ENCODE assay signal across 19 cellular contexts in the genomic region with DNA sequence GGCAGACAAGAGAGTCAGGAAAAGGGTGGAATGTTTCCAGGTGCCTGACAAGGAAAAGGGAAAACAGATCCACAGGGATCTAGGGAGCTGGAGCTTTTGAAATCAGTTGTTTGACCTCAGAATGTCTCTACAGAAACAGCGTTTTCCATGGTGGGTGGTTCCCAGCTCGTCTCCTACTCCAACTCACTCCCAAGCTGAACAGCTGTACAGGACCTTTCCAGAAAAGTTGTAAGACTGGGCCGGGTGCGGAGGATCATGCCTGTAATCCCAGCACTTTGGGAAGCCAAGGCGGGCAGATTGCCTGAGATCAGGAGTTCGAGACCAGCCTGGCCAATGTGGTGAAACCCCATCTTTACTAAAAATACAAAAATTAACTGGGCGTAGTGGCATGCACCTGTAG. TPM values are rescaled to one million over a fixed set of nuclear protein-coding genes. Genes with fewer than 3 reads are reported as not detected.
A peak's percentile ranks its signal among the peaks of the same experiment; 100 is the strongest.
DNase-seq lines count a peak whose midpoint lies in the region; ATAC-seq and TF ChIP-seq lines count a peak whose summit lies in the region.
"Had no signal": no experiment of that assay in that cellular context is flagged by ENCODE, and none has a peak within 500 bp of the region (broad histone marks: within the 10 kb centered on the region; RNA-seq: fewer than 3 reads in every experiment).

No MANE protein-coding gene starts in this region.

- H3K4me3 ChIP-seq in fibroblast of lung (replicated peaks in 1 of 4; ENCODE audit: control extremely low read depth in 1 of 4, insufficient read depth in 1 of 4, low read depth in 3 of 4, low read length in 4 of 4) (no peak overlapping the region), sigmoid colon (no peak overlapping the region)
- H3K4me3 ChIP-seq: BLaER1 had no signal

- H3K36me3 ChIP-seq in fibroblast of lung (ENCODE audit: control insufficient read depth, insufficient read depth, low read length) = no peaks in the 10 kb centered on the region
- no peaks in the 10 kb centered on the region for H3K36me3 ChIP-seq in sigmoid colon
- H3K36me3 ChIP-seq: BLaER1 had no signal

- H3K4me3 Mint-ChIP-seq in activated CD8-positive, alpha-beta memory T cell treated with anti-CD3 and anti-CD28 coated beads, Interleukin-2, amount 10 ng/mL, durations not matched to agents 7 days and 5 days = no peak overlapping the region
- H3K4me3 Mint-ChIP-seq: HFFc6 had no signal

- no peaks in the 10 kb centered on the region for H3K9me3 Mint-ChIP-seq in activated CD8-positive, alpha-beta memory T cell treated with anti-CD3 and anti-CD28 coated beads, Interleukin-2, amount 10 ng/mL, durations not matched to agents 7 days and 5 days (ENCODE audit: low read depth)
- H3K9me3 Mint-ChIP-seq: CD14-positive monocyte; CD4-positive, alpha-beta memory T cell; HFFc6 had no signal

- H3K27me3 Mint-ChIP-seq in activated CD8-positive, alpha-beta memory T cell treated with anti-CD3 and anti-CD28 coated beads, Interleukin-2, amount 10 ng/mL, durations not matched to agents 7 days and 5 days = peaks cover 72% of the 10 kb centered on the region

- H3K9me3 ChIP-seq in fibroblast of lung (ENCODE audit: control insufficient read depth, insufficient read depth, low read depth, low read length) = no peaks in the 10 kb centered on the region
- no peaks in the 10 kb centered on the region for H3K9me3 ChIP-seq in sigmoid colon
- H3K9me3 ChIP-seq: BLaER1 had no signal

- peak; percentile 52 for DNase-seq in activated CD8-positive, alpha-beta memory T cell treated with anti-CD3 and anti-CD28 coated beads for 24 hours
- DNase-seq in activated CD8-positive, alpha-beta memory T cell treated with anti-CD3 and anti-CD28 coated beads, Interleukin-2, amount 10 ng/mL, durations not matched to agents 7 days and 5 days = no peak
- DNase-seq in fibroblast of lung (ENCODE audit: low read depth in 2 of 2) = no peak
- DNase-seq in sigmoid colon = peak; percentile 84
- DNase-seq in UCSD-AML1 (lab: John Stamatoyannopoulos, UW; ENCODE audit: unreplicated experiment) = no peak
- no peak for DNase-seq in GM13976 (ENCODE audit: low spot score)
- DNase-seq: CD4-positive, alpha-beta memory T cell; DMS153; DMS79; GF-D8; GOT3; H7; HFFc6; IMR-90 had no signal

- in situ Hi-C loops in GM13976 (cut with MboI; ENCODE audit: low sequenced_read_pairs, unreplicated experiment) = loop anchor here (5.0 to 10.0 kb wide), 2 partner anchors 92 to 171 kb away; no protein-coding TSS in a partner anchor

- H3K27me3 ChIP-seq in fibroblast of lung (ENCODE audit: control insufficient read depth, insufficient read depth, low read length) (no peaks in the 10 kb centered on the region), sigmoid colon (no peaks in the 10 kb centered on the region)
- H3K27me3 ChIP-seq: BLaER1 had no signal

- CTCF ChIA-PET in activated CD8-positive, alpha-beta memory T cell treated with anti-CD3 and anti-CD28 coated beads, Interleukin-2, amount 10 ng/mL, durations not matched to agents 7 days and 5 days (lab: Charles Lee) = interaction anchor here (1.3 to 3.9 kb wide), 5 partner anchors 10 to 169 kb away, joined by 3 to 22 read pairs (median 4); no protein-coding TSS in a partner anchor

- no peak for ATAC-seq in activated CD8-positive, alpha-beta memory T cell treated with anti-CD3 and anti-CD28 coated beads, Interleukin-2, amount 10 ng/mL, durations not matched to agents 7 days and 5 days
- no peak for ATAC-seq in GM19467 (IDR thresholded peaks at IDR 0.05; ENCODE audit: unreplicated experiment)
- ATAC-seq: HCT116 had no signal

- no peak overlapping the region for H3K4me2 ChIP-seq in fibroblast of lung (ENCODE audit: extremely low read depth, insufficient read depth, low read length)
- H3K4me2 ChIP-seq: BLaER1 had no signal

- H2AFZ ChIP-seq in fibroblast of lung (ENCODE audit: low read length) = peak overlapping the region; percentile 27

- peaks cover 11% of the 10 kb centered on the region for H3K4me1 ChIP-seq in fibroblast of lung (ENCODE audit: control insufficient read depth, extremely low read depth, insufficient read depth, low read length)
- peaks cover 0 to 29% (median 12%) of the 10 kb centered on the region in 4 donors for H3K4me1 ChIP-seq in sigmoid colon

- no peaks in the 10 kb centered on the region for H4K20me1 ChIP-seq in fibroblast of lung (ENCODE audit: control insufficient read depth, extremely low read depth, insufficient read depth, low read length)
- H4K20me1 ChIP-seq: BLaER1 had no signal

- H3K36me3 Mint-ChIP-seq in activated CD8-positive, alpha-beta memory T cell treated with anti-CD3 and anti-CD28 coated beads, Interleukin-2, amount 10 ng/mL, durations not matched to agents 7 days and 5 days = no peaks in the 10 kb centered on the region
- H3K36me3 Mint-ChIP-seq: CD14-positive monocyte; CD4-positive, alpha-beta memory T cell had no signal

- TF ChIP-seq CTCF in fibroblast of lung (conservative IDR thresholded peaks at IDR 0.05 in 1 of 2, IDR thresholded peaks at IDR 0.05 in 1 of 2; ENCODE audit: low read depth in 1 of 2, low read length in 2 of 2) (no peak), sigmoid colon (IDR thresholded peaks at IDR 0.05) (no peak), GM13976 (IDR thresholded peaks at IDR 0.05; ENCODE audit: borderline replicate concordance, control extremely low read depth, extremely low read depth, insufficient read depth, missing control alignments) (no peak)

- no peak for TF ChIP-seq EP300 in sigmoid colon (IDR thresholded peaks at IDR 0.05)

- no peak overlapping the region for H3K27ac Mint-ChIP-seq in activated CD8-positive, alpha-beta memory T cell treated with anti-CD3 and anti-CD28 coated beads, Interleukin-2, amount 10 ng/mL, durations not matched to agents 7 days and 5 days
- H3K27ac Mint-ChIP-seq: CD14-positive monocyte, HFFc6 had no signal

- no peaks in the 10 kb centered on the region for H3K79me2 ChIP-seq in fibroblast of lung (ENCODE audit: control insufficient read depth, insufficient read depth, low read length)

- intact Hi-C loops in sigmoid colon (cut with DNase I) = no loop called here

- H3K9ac ChIP-seq in fibroblast of lung (ENCODE audit: insufficient read depth, low read length) = no peak overlapping the region
- H3K9ac ChIP-seq: BLaER1 had no signal

- peaks cover 3% of the 10 kb centered on the region for H3K4me1 Mint-ChIP-seq in activated CD8-positive, alpha-beta memory T cell treated with anti-CD3 and anti-CD28 coated beads, Interleukin-2, amount 10 ng/mL, durations not matched to agents 7 days and 5 days

- no peak overlapping the region for H3K27ac ChIP-seq in fibroblast of lung (ENCODE audit: insufficient read depth, low read length)
- H3K27ac ChIP-seq in sigmoid colon = no peak overlapping the region
- H3K27ac ChIP-seq: 22Rv1, BLaER1 had no signal

- no peak for TF ChIP-seq POLR2A in sigmoid colon (IDR thresholded peaks at IDR 0.05)

- 78 to 85% methylated on average over 7 of the region's 7 CpGs for WGBS in sigmoid colon, 2 donors

RNA-seq across cellular contexts. Expression of a gene that starts 55.7 kb away (rescaled TPM):
- 1 to 10 TPM; 7.7 to 8.6 TPM for total RNA-seq in activated CD8-positive, alpha-beta memory T cell treated with anti-CD3 and anti-CD28 coated beads, Interleukin-2, amount 10 ng/mL, durations not matched to agents 7 days and 5 days
- total RNA-seq in fibroblast of lung (102 and 112 TPM in 2 replicates), sigmoid colon (100 to 1,000 TPM in 2 of 4 donors, 10 to 100 TPM in 2; 92.2 to 148 (median 102) TPM)
- polyA plus RNA-seq in fibroblast of lung (40.5 and 60.6 TPM in 2 replicates), sigmoid colon (10 to 100 TPM; 12.7 to 23.1 (median 21.0) TPM)
- polyA plus RNA-seq in fibroblast of lung (2012) = 37.6 and 49.6 TPM in 2 replicates
- 31.1 and 42.1 TPM in 2 replicates for polyA minus RNA-seq in fibroblast of lung (ENCODE audit: low replicate concordance)

Comparison
In these comparisons a context has a peak if more than half of its experiments do, and no peak if none do; other contexts are left out.
1. DNase-seq: peak in activated CD8-positive, alpha-beta memory T cell treated with anti-CD3 and anti-CD28 coated beads for 24 hours (single experiment) and sigmoid colon (single experiment); none in activated CD8-positive, alpha-beta memory T cell treated with anti-CD3 and anti-CD28 coated beads, Interleukin-2, amount 10 ng/mL, durations not matched to agents 7 days and 5 days (single experiment), fibroblast of lung (0 of 2), UCSD-AML1 (single experiment) and GM13976 (single experiment).
2. RNA of a gene that starts 55.7 kb away (total RNA-seq): 102 to 112 TPM in fibroblast of lung and 92.2 to 148 TPM in sigmoid colon; 7.7 to 8.6 TPM in activated CD8-positive, alpha-beta memory T cell treated with anti-CD3 and anti-CD28 coated beads, Interleukin-2, amount 10 ng/mL, durations not matched to agents 7 days and 5 days; every median in the first group is over 4 times any median in the second.